ENCODE assay signal across 9 cellular contexts in the genomic region with DNA sequence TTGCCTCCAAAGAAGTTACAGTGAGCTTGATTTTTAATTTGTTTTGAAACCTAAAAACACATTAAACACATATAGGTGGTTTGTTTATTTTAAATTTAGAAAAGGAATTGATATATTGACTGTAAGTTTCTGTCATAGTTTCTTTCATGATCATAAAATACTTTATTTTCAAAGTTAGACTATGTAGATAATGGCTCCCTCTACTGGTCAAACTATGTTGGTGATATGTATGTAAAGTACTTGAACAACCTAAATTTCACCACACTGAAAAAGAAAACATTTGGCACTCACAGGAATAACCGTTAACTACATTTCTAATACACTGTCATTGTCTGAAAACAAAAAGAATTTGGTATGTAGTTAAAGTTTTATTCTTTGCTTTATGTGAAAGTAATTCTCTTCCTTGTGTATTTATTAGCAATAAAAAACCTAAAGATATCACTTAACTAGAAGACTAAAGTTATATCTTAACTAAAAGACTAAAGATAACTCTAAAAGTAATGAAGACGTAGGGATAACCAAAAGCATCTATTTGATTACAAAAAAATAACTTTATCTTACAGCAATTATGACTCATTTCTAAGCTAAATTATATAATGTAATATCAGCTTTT.
DNase-seq lines count a peak whose midpoint lies in the region; ATAC-seq, FAIRE-seq and TF ChIP-seq lines count a peak whose summit lies in the region.
"Had no signal": no experiment of that assay in that cellular context is flagged by ENCODE, and none has a peak within 500 bp of the region (broad histone marks: within the 10 kb centered on the region; RNA-seq: fewer than 3 reads in every experiment).

No MANE protein-coding gene starts in this region.

- intact Hi-C loops in Calu3 (cut with micrococcal nuclease; ENCODE audit: unreplicated experiment) = loop anchor here (1.0 to 5.0 kb wide), 3 partner anchors 311 to 742 kb away; no protein-coding TSS in a partner anchor
- intact Hi-C loops in CD4-positive, alpha-beta memory T cell (cut with micrococcal nuclease) = no loop called here

- H3K27ac ChIP-seq in WERI-Rb-1 = no peak overlapping the region
- no peak overlapping the region for H3K27ac ChIP-seq in CD4-positive, alpha-beta memory T cell (ENCODE audit: low read depth, low read length)

- no peaks in the 10 kb centered on the region for H3K36me3 Mint-ChIP-seq in Calu3 (ENCODE audit: insufficient read depth, unreplicated experiment)
- H3K36me3 Mint-ChIP-seq in activated naive CD4-positive, alpha-beta T cell treated with anti-CD3 and anti-CD28 coated beads, Interleukin-2, amount 10 ng/mL, durations not matched to agents 7 days and 5 days = no peaks in the 10 kb centered on the region
- H3K36me3 Mint-ChIP-seq in CD4-positive, alpha-beta memory T cell = no peaks in the 10 kb centered on the region
- H3K36me3 Mint-ChIP-seq: memory B cell had no signal

- peaks cover under 1% of the 10 kb centered on the region for H3K9me3 Mint-ChIP-seq in Calu3 (ENCODE audit: low read depth, unreplicated experiment)
- H3K9me3 Mint-ChIP-seq in activated naive CD4-positive, alpha-beta T cell treated with anti-CD3 and anti-CD28 coated beads, Interleukin-2, amount 10 ng/mL, durations not matched to agents 7 days and 5 days = no peaks in the 10 kb centered on the region
- H3K9me3 Mint-ChIP-seq in CD4-positive, alpha-beta memory T cell = peaks cover 0 to 7% (median 2%) of the 10 kb centered on the region in 8 donors

- H3K9me3 ChIP-seq in WERI-Rb-1 (ENCODE audit: severe bottlenecking) = no peaks in the 10 kb centered on the region
- H3K9me3 ChIP-seq in CD4-positive, alpha-beta memory T cell (ENCODE audit: control insufficient read depth in 1 of 2, low read length in 2 of 2) = peaks cover 0 to 3% of the 10 kb centered on the region in 2 donors

- H3K27me3 Mint-ChIP-seq in Calu3 (ENCODE audit: unreplicated experiment) = no peaks in the 10 kb centered on the region
- no peaks in the 10 kb centered on the region for H3K27me3 Mint-ChIP-seq in activated naive CD4-positive, alpha-beta T cell treated with anti-CD3 and anti-CD28 coated beads, Interleukin-2, amount 10 ng/mL, durations not matched to agents 7 days and 5 days
- no peaks in the 10 kb centered on the region for H3K27me3 Mint-ChIP-seq in CD4-positive, alpha-beta memory T cell
- H3K27me3 Mint-ChIP-seq: memory B cell had no signal

- no peaks in the 10 kb centered on the region for H3K36me3 ChIP-seq in WERI-Rb-1
- H3K36me3 ChIP-seq in CD4-positive, alpha-beta memory T cell (ENCODE audit: insufficient read depth, low read length) = no peaks in the 10 kb centered on the region

- no peak for DNase-seq in Calu3
- peak; percentile 11 for DNase-seq in NCI-H1105 (lab: John Stamatoyannopoulos, UW)
- DNase-seq in WERI-Rb-1 = no peak
- DNase-seq in activated naive CD4-positive, alpha-beta T cell treated with anti-CD3 and anti-CD28 coated beads, Interleukin-2, amount 10 ng/mL, durations not matched to agents 7 days and 5 days = no peak
- DNase-seq in CD4-positive, alpha-beta memory T cell = no peak
- no peak for DNase-seq in activated CD4-positive, alpha-beta T cell treated with anti-CD3 and anti-CD28 coated beads for 4 hours

- no peaks in the 10 kb centered on the region for H3K4me1 ChIP-seq in CD4-positive, alpha-beta memory T cell (ENCODE audit: insufficient read depth, low read length)

- ATAC-seq in GM21825 (IDR thresholded peaks at IDR 0.05; ENCODE audit: unreplicated experiment) = peak; percentile 54

- no peak overlapping the region for H3K27ac Mint-ChIP-seq in Calu3 (ENCODE audit: unreplicated experiment)
- no peak overlapping the region for H3K27ac Mint-ChIP-seq in activated naive CD4-positive, alpha-beta T cell treated with anti-CD3 and anti-CD28 coated beads, Interleukin-2, amount 10 ng/mL, durations not matched to agents 7 days and 5 days
- H3K27ac Mint-ChIP-seq in CD4-positive, alpha-beta memory T cell = no peak overlapping the region
- H3K27ac Mint-ChIP-seq: memory B cell had no signal

- TF ChIP-seq CTCF in Calu3 (IDR thresholded peaks at IDR 0.05; ENCODE audit: unreplicated experiment) (peak; percentile 41), WERI-Rb-1 (IDR thresholded peaks at IDR 0.05; ENCODE audit: low read depth, low read length) (0 out of 2 replicates have a peak, but pooled peaks have one; percentile 6)

- CTCF ChIA-PET in Calu3 (lab: Charles Lee) = no interaction called here
- CTCF ChIA-PET in activated naive CD4-positive, alpha-beta T cell treated with anti-CD3 and anti-CD28 coated beads, Interleukin-2, amount 10 ng/mL, durations not matched to agents 7 days and 5 days (lab: Charles Lee) = interaction anchor here (2.0 kb wide), 1 partner anchor 742 kb away, joined by 5 read pairs; no protein-coding TSS in a partner anchor
- CTCF ChIA-PET in CD4-positive, alpha-beta memory T cell (lab: Charles Lee; ENCODE audit: partially characterized antibody) = interaction anchor here (0.9 kb wide), 1 partner anchor 18 kb away, joined by 3 read pairs; no protein-coding TSS in a partner anchor

- H3K4me3 Mint-ChIP-seq in Calu3 (ENCODE audit: low read depth, unreplicated experiment) = no peak overlapping the region
- H3K4me3 Mint-ChIP-seq in activated naive CD4-positive, alpha-beta T cell treated with anti-CD3 and anti-CD28 coated beads, Interleukin-2, amount 10 ng/mL, durations not matched to agents 7 days and 5 days = no peak overlapping the region
- no peak overlapping the region for H3K4me3 Mint-ChIP-seq in CD4-positive, alpha-beta memory T cell
- H3K4me3 Mint-ChIP-seq: memory B cell had no signal

- BruUV-seq in Calu3 (replicated peaks; lab: Mats Ljungman, UMichigan) = no TSS peak

- H3K27me3 ChIP-seq in WERI-Rb-1 (ENCODE audit: insufficient read depth, low read depth, severe bottlenecking) = no peaks in the 10 kb centered on the region
- no peaks in the 10 kb centered on the region for H3K27me3 ChIP-seq in CD4-positive, alpha-beta memory T cell (ENCODE audit: insufficient read depth, low read length)

- POLR2A ChIA-PET in CD4-positive, alpha-beta memory T cell (lab: Charles Lee; ENCODE audit: partially characterized antibody) = no interaction called here

- H3K4me3 ChIP-seq in WERI-Rb-1 (ENCODE audit: low read depth, low read length) = no peak overlapping the region
- H3K4me3 ChIP-seq in CD4-positive, alpha-beta memory T cell (ENCODE audit: low read length in 2 of 2) = no peak overlapping the region

- FAIRE-seq in islet of Langerhans (lab: Jason Lieb, UNC) = peak; percentile 98

- no peaks in the 10 kb centered on the region for H3K4me1 Mint-ChIP-seq in Calu3 (ENCODE audit: low read depth, unreplicated experiment)
- no peaks in the 10 kb centered on the region for H3K4me1 Mint-ChIP-seq in activated naive CD4-positive, alpha-beta T cell treated with anti-CD3 and anti-CD28 coated beads, Interleukin-2, amount 10 ng/mL, durations not matched to agents 7 days and 5 days
- H3K4me1 Mint-ChIP-seq in CD4-positive, alpha-beta memory T cell = no peaks in the 10 kb centered on the region
- H3K4me1 Mint-ChIP-seq: memory B cell had no signal
